In genomic region chr20:49833483-49833882, GRCh38 we compare ENCODE assay signal across 17 cellular contexts. TPM values are rescaled to one million over a fixed set of nuclear protein-coding genes. Genes with fewer than 3 reads are reported as not detected.
DNase-seq lines count a peak whose midpoint lies in the region; ATAC-seq and TF ChIP-seq lines count a peak whose summit lies in the region.
"Had no signal": no experiment of that assay in that cellular context is flagged by ENCODE, and none has a peak within 500 bp of the region (broad histone marks: within the 10 kb centered on the region; RNA-seq: fewer than 3 reads in every experiment).

No MANE protein-coding gene starts in this region.

- H3K9me3 ChIP-seq in HCT116 (ENCODE audit: control insufficient read depth in 1 of 2, insufficient read depth in 1 of 2, low read depth in 1 of 2, low read length in 2 of 2) (no peaks in the 10 kb centered on the region), OCI-LY3 (ENCODE audit: insufficient read depth, low read length) (no peaks in the 10 kb centered on the region), lower lobe of right lung (no peaks in the 10 kb centered on the region)

- H3K79me2 ChIP-seq in HCT116 (ENCODE audit: insufficient read depth, low read length) (no peaks in the 10 kb centered on the region), OCI-LY3 (ENCODE audit: low read length) (0 out of 2 replicates have a peak, but pooled peaks cover 6% of the 10 kb centered on the region)

- H3K4me2 ChIP-seq in HCT116 (ENCODE audit: low read length) (no peak overlapping the region), OCI-LY3 (ENCODE audit: low read length) (no peak overlapping the region)

- no peak overlapping the region for H3K4me3 Mint-ChIP-seq in stimulated activated memory B cell treated with anti-CD40 and anti-IgM and Interleukin-4, amounts not matched to agents 10 μg/mL and 1 μg/mL and 100 μg/mL, for 72 hours
- no peak overlapping the region for H3K4me3 Mint-ChIP-seq in HFFc6
- H3K4me3 Mint-ChIP-seq: H9 had no signal

- H3K36me3 Mint-ChIP-seq in stimulated activated memory B cell treated with anti-CD40 and anti-IgM and Interleukin-4, amounts not matched to agents 10 μg/mL and 1 μg/mL and 100 μg/mL, for 72 hours: peaks cover 41% of the 10 kb centered on the region
- peaks cover 18% of the 10 kb centered on the region for H3K36me3 Mint-ChIP-seq in HFFc6 (ENCODE audit: low read depth)

- no peak for TF ChIP-seq POLR2A in HCT116 (IDR thresholded peaks at IDR 0.05; ENCODE audit: borderline replicate concordance, extremely low read depth, insufficient read depth, insufficient read length)

- H3K9me2 ChIP-seq in HCT116 (ENCODE audit: insufficient read depth): no peaks in the 10 kb centered on the region

- H3K4me3 ChIP-seq in HCT116 (replicated peaks in 1 of 2; ENCODE audit: low read depth in 1 of 2, low read length in 2 of 2) (no peak overlapping the region), OCI-LY3 (ENCODE audit: low read length) (no peak overlapping the region), lower lobe of right lung (no peak overlapping the region)

- no peak for DNase-seq in HCT116 (ENCODE audit: low read depth, low spot score)
- peak; percentile 28 for DNase-seq in islet precursor cell
- no peak for DNase-seq in HFFc6
- DNase-seq in cardiac septum (ENCODE audit: low spot score): no peak
- DNase-seq in lower lobe of right lung: no peak
- DNase-seq in SK-N-DZ (ENCODE audit: low spot score): no peak
- DNase-seq: COR-L47, EL, H9, KG1, NCI-H1436, NCI-H2029 treated with DMSO at 0.1 percent for 48 hours, NCI-H2171 treated with DMSO at 0.1 percent for 48 hours, NCI-H774, SHP77 treated with DMSO at 0.1 percent for 48 hours had no signal

- POLR2A ChIA-PET in HCT116 (lab: Charles Lee): no interaction called here

- H3K4me1 Mint-ChIP-seq in stimulated activated memory B cell treated with anti-CD40 and anti-IgM and Interleukin-4, amounts not matched to agents 10 μg/mL and 1 μg/mL and 100 μg/mL, for 72 hours: peaks cover 34% of the 10 kb centered on the region
- peaks cover 8% of the 10 kb centered on the region; the same call in 1 of the 2 replicates for H3K4me1 Mint-ChIP-seq in HFFc6 (ENCODE audit: low read depth)

- H3K27me3 ChIP-seq in HCT116 (ENCODE audit: insufficient read depth, low read length): no peaks in the 10 kb centered on the region
- no peaks in the 10 kb centered on the region for H3K27me3 ChIP-seq in OCI-LY3 (ENCODE audit: low read depth, low read length)
- no peaks in the 10 kb centered on the region for H3K27me3 ChIP-seq in lower lobe of right lung (ENCODE audit: low read depth)

- peak; percentile 46; the same call in 1 of the 2 replicates for ATAC-seq in HCT116
- ATAC-seq in stimulated activated memory B cell treated with anti-CD40 and anti-IgM and Interleukin-4, amounts not matched to agents 10 μg/mL and 1 μg/mL and 100 μg/mL, for 72 hours: peak; percentile 87
- ATAC-seq in lower lobe of right lung: no peak

- intact Hi-C loops in HCT116 (cut with micrococcal nuclease) (no loop called here), cardiac septum (cut with DNase I) (no loop called here), lower lobe of right lung (cut with DNase I) (no loop called here)

- RAD21 ChIA-PET in HCT116 (lab: Charles Lee; ENCODE audit: low non-redundant PET in 1 of 2, low total read pairs in 2 of 2, uncharacterized antibody in 2 of 2, unreplicated experiment in 2 of 2): no interaction called here

- H3K9ac ChIP-seq in HCT116 (ENCODE audit: low read length) (no peak overlapping the region), OCI-LY3 (ENCODE audit: low read length) (no peak overlapping the region)

- H3K9me3 Mint-ChIP-seq in stimulated activated memory B cell treated with anti-CD40 and anti-IgM and Interleukin-4, amounts not matched to agents 10 μg/mL and 1 μg/mL and 100 μg/mL, for 72 hours: no peaks in the 10 kb centered on the region
- H3K9me3 Mint-ChIP-seq in HFFc6: no peaks in the 10 kb centered on the region
- H3K9me3 Mint-ChIP-seq: H9 had no signal

- no peak for TF ChIP-seq CTCF in HCT116 (IDR thresholded peaks at IDR 0.05 in 2 of 3, conservative IDR thresholded peaks at IDR 0.05 in 1 of 3; ENCODE audit: borderline replicate concordance in 1 of 3, insufficient read depth in 1 of 3, low read depth in 2 of 3, low read length in 2 of 3)
- no peak for TF ChIP-seq CTCF in OCI-LY3 (IDR thresholded peaks at IDR 0.05; ENCODE audit: low read depth, low read length)
- TF ChIP-seq CTCF in HFFc6 (IDR thresholded peaks at IDR 0.05): no peak
- no peak for TF ChIP-seq CTCF in lower lobe of right lung (IDR thresholded peaks at IDR 0.05)

- CTCF ChIA-PET in HCT116 (lab: Charles Lee): no interaction called here

- H3K27me3 Mint-ChIP-seq in stimulated activated memory B cell treated with anti-CD40 and anti-IgM and Interleukin-4, amounts not matched to agents 10 μg/mL and 1 μg/mL and 100 μg/mL, for 72 hours: no peaks in the 10 kb centered on the region
- H3K27me3 Mint-ChIP-seq in HFFc6 (ENCODE audit: insufficient read depth): no peaks in the 10 kb centered on the region

- no peak for TF ChIP-seq RAD21 in HCT116 (IDR thresholded peaks at IDR 0.05; ENCODE audit: low read depth)

- no peaks in the 10 kb centered on the region for H4K20me1 ChIP-seq in HCT116 (ENCODE audit: insufficient read depth)
- no peaks in the 10 kb centered on the region for H4K20me1 ChIP-seq in OCI-LY3 (ENCODE audit: insufficient read depth, low read length)

- H3K27ac ChIP-seq in HCT116 (ENCODE audit: low read depth, low read length) (no peak overlapping the region), OCI-LY3 (ENCODE audit: low read length) (peak overlapping the region; percentile 36), lower lobe of right lung (no peak overlapping the region)

- no peaks in the 10 kb centered on the region for H3K4me1 ChIP-seq in HCT116 (ENCODE audit: control insufficient read depth in 1 of 2, insufficient read depth in 2 of 2, low read length in 2 of 2)
- peaks cover 19% of the 10 kb centered on the region for H3K4me1 ChIP-seq in OCI-LY3 (ENCODE audit: low read length)
- peaks cover 11% of the 10 kb centered on the region for H3K4me1 ChIP-seq in lower lobe of right lung

- no peak overlapping the region for H2AFZ ChIP-seq in HCT116 (ENCODE audit: low read depth, low read length, poor library complexity, severe bottlenecking)
- H2AFZ ChIP-seq in OCI-LY3 (ENCODE audit: low read depth, low read length): no peak overlapping the region

- no peaks in the 10 kb centered on the region for H3K36me3 ChIP-seq in HCT116 (ENCODE audit: control insufficient read depth in 1 of 2, insufficient read depth in 2 of 2, low read length in 2 of 2)
- peaks cover 49% of the 10 kb centered on the region for H3K36me3 ChIP-seq in OCI-LY3 (replicated peaks; ENCODE audit: low read depth, low read length)
- peaks cover 46% of the 10 kb centered on the region for H3K36me3 ChIP-seq in lower lobe of right lung

- BruUV-seq in HCT116 (replicated peaks; lab: Mats Ljungman, UMichigan): no TSS peak

- H3K27ac Mint-ChIP-seq in stimulated activated memory B cell treated with anti-CD40 and anti-IgM and Interleukin-4, amounts not matched to agents 10 μg/mL and 1 μg/mL and 100 μg/mL, for 72 hours: peak overlapping the region; percentile 89
- H3K27ac Mint-ChIP-seq in HFFc6: no peak overlapping the region
- H3K27ac Mint-ChIP-seq: H9 had no signal

TF ChIP-seq in HCT116, 20 proteins besides CTCF, POLR2A, EP300 and RAD21:
- TF ChIP-seq YY1 (IDR thresholded peaks at IDR 0.05; ENCODE audit: extremely low read depth, insufficient replicate concordance, low read depth, low read length) (no peak), CEBPB (IDR thresholded peaks at IDR 0.05; ENCODE audit: low read depth) (no peak), ZNF274 (IDR thresholded peaks at IDR 0.05; ENCODE audit: low read depth, low read length) (no peak), ELF1 (IDR thresholded peaks at IDR 0.05; ENCODE audit: borderline replicate concordance, low read depth) (no peak), EZH2 (IDR thresholded peaks at IDR 0.05) (no peak), CBX3 (IDR thresholded peaks at IDR 0.05; ENCODE audit: low read depth) (no peak), POLR2AphosphoS5 (IDR thresholded peaks at IDR 0.05; ENCODE audit: low read depth, low read length) (no peak), EZH2phosphoT487 (IDR thresholded peaks at IDR 0.05; ENCODE audit: borderline replicate concordance) (no peak), MAX (IDR thresholded peaks at IDR 0.05) (no peak), FOSL1 (IDR thresholded peaks at IDR 0.05; ENCODE audit: low read depth) (no peak), SP1 (IDR thresholded peaks at IDR 0.05; ENCODE audit: low read depth) (no peak), ZFX (IDR thresholded peaks at IDR 0.05) (no peak), ATF3 (IDR thresholded peaks at IDR 0.05) (no peak), EGR1 (IDR thresholded peaks at IDR 0.05; ENCODE audit: low read depth) (no peak), SRF (IDR thresholded peaks at IDR 0.05; ENCODE audit: low read depth) (no peak), SIN3A (IDR thresholded peaks at IDR 0.05; ENCODE audit: low read depth) (no peak)

RNA-seq across cellular contexts. Expression of gene SLC9A8, which starts 20.9 kb away (rescaled TPM):
- total RNA-seq in HCT116 (2021; ENCODE audit: unreplicated experiment) (6.7 TPM), cardiac septum (7.2 TPM), lower lobe of right lung (17.7 TPM)
- 6.0 and 6.6 TPM in 2 replicates for polyA plus RNA-seq in HCT116 (2012)
- total RNA-seq in HFFc6 (2021; fragmentation: NEBNext Ultra II Directional; extraction: Animal tissue kit (Norgen Biotek cat#: 25700)): 1 to 10 TPM; 7.1 to 8.0 (median 7.4) TPM
- 6.4 and 7.0 TPM in 2 replicates for polyA plus RNA-seq in SK-N-DZ (2014; cell fraction: cytosol; rRNA removed)
- polyA plus RNA-seq in SK-N-DZ (2014; cell fraction: nucleus; rRNA removed): 14.4 and 19.5 TPM in 2 replicates

Comparison
In these comparisons a context has a peak if more than half of its experiments do, and no peak if none do; other contexts are left out.
1. ATAC-seq: peak in HCT116 (single experiment) and stimulated activated memory B cell treated with anti-CD40 and anti-IgM and Interleukin-4, amounts not matched to agents 10 μg/mL and 1 μg/mL and 100 μg/mL, for 72 hours (single experiment); none in lower lobe of right lung (0 of 2).